8 cellular contexts compared by ENCODE assay signal in genomic region chr11:9575531-9576240, GRCh38. TPM values are rescaled to one million over a fixed set of nuclear protein-coding genes. Genes with fewer than 3 reads are reported as not detected.
DNase-seq lines count a peak whose midpoint lies in the region; ATAC-seq, FAIRE-seq and TF ChIP-seq lines count a peak whose summit lies in the region.

No MANE protein-coding gene starts in this region.

- H4K8ac ChIP-seq in H1 (ENCODE audit: extremely low read depth, insufficient read depth, low read length), result no peak overlapping the region

- H2BK12ac ChIP-seq in H1 (ENCODE audit: low read depth, low read length), result no peak overlapping the region

- ATAC-seq in DND-41 (ENCODE audit: insufficient read depth, low read depth) (no peak), GM18870 (IDR thresholded peaks at IDR 0.05; ENCODE audit: unreplicated experiment) (no peak)

- H3K27me3 ChIP-seq in DND-41 (ENCODE audit: insufficient read depth, low read length, poor library complexity) (no peaks in the 10 kb centered on the region), H1 (replicated peaks in 1 of 4; ENCODE audit: control insufficient read depth in 3 of 4, extremely low read depth in 1 of 4, insufficient read depth in 3 of 4, low read length in 3 of 4) (no peaks in the 10 kb centered on the region), neutrophil (peaks cover 10% of the 10 kb centered on the region)

- H2AFZ ChIP-seq in DND-41 (ENCODE audit: low read depth, low read length) (no peak overlapping the region), H1 (ENCODE audit: low read length) (no peak overlapping the region)

- no peak overlapping the region for H3K4ac ChIP-seq in H1 (replicated peaks; ENCODE audit: insufficient read length, low read depth, low read length)

- TF ChIP-seq EP300 in H1 (IDR thresholded peaks at IDR 0.05; ENCODE audit: borderline replicate concordance in 1 of 2, low read depth in 2 of 2, low read length in 2 of 2), result no peak

- H2BK20ac ChIP-seq in H1 (ENCODE audit: low read length), result no peak overlapping the region

- H3K56ac ChIP-seq in H1 (replicated peaks; ENCODE audit: insufficient read length, low read depth, low read length), result no peak overlapping the region

- POLR2A ChIA-PET in H1 (lab: Charles Lee; ENCODE audit: partially characterized antibody), result interaction anchor here (0.7 to 3.6 kb wide), 14 partner anchors 9 to 115 kb away, joined by 3 to 48 read pairs (median 5); partner anchors contain the start of gene ZNF143

- TF ChIP-seq CTCF in DND-41 (IDR thresholded peaks at IDR 0.05; ENCODE audit: borderline replicate concordance, extremely low read depth, low read length, poor library complexity, severe bottlenecking) (no peak), H1 (IDR thresholded peaks at IDR 0.05; ENCODE audit: control extremely low read depth in 1 of 3, insufficient read depth in 1 of 3, low read depth in 1 of 3, low read length in 3 of 3) (no peak), neutrophil (IDR thresholded peaks at IDR 0.05) (no peak)

- H3K4me3 ChIP-seq in DND-41 (ENCODE audit: low read depth in 1 of 2, low read length in 2 of 2), result peak overlapping the region; percentile 41 to 88
- H3K4me3 ChIP-seq in H1 (ENCODE audit: extremely low read depth in 1 of 4, insufficient read depth in 2 of 4, low read depth in 3 of 4, low read length in 4 of 4), result peak overlapping the region; percentile 80 to 93 (median 84)
- peak overlapping the region; percentile 70 to 93 for H3K4me3 ChIP-seq in neutrophil (ENCODE audit: low read depth in 1 of 2, low read length in 1 of 2)

- no peak overlapping the region for H4K91ac ChIP-seq in H1 (replicated peaks; ENCODE audit: insufficient read length, low read length)

- H3K23me2 ChIP-seq in H1 (ENCODE audit: low read depth, low read length), result peaks cover 6% of the 10 kb centered on the region

- no peak overlapping the region for H2BK5ac ChIP-seq in H1 (ENCODE audit: low read depth, low read length)

- DNase-seq in DND-41 (no peak), NOMO-1 treated with DMSO at 0.1 percent for 48 hours (lab: John Stamatoyannopoulos, UW; ENCODE audit: unreplicated experiment) (peak; percentile 35), H1 (ENCODE audit: low read depth in 1 of 2, low spot score in 2 of 2) (no peak), NCI-H1436 (lab: John Stamatoyannopoulos, UW) (no peak), GF-D8 (lab: John Stamatoyannopoulos, UW) (no peak), posterior cingulate gyrus (no peak)

- H3K36me3 ChIP-seq in DND-41 (ENCODE audit: insufficient read depth, low read length) (peaks cover 62% of the 10 kb centered on the region), H1 (ENCODE audit: control insufficient read depth in 2 of 4, insufficient read depth in 4 of 4, low read length in 3 of 4) (peaks cover 7 to 51% (median 33%) of the 10 kb centered on the region in 4 experiments), neutrophil (no peaks in the 10 kb centered on the region)

- no peak overlapping the region; the same call in 1 of the 2 replicates for H3K18ac ChIP-seq in H1 (ENCODE audit: extremely low read depth, low read length)

- H3K4me1 ChIP-seq in DND-41 (ENCODE audit: insufficient read depth, low read length) (peaks cover 52% of the 10 kb centered on the region), H1 (replicated peaks in 1 of 4; ENCODE audit: control insufficient read depth in 3 of 4, insufficient read depth in 4 of 4, low read length in 3 of 4) (peaks cover 0 to 5% (median 3%) of the 10 kb centered on the region in 4 experiments; a peak in 4 of 7 replicates), neutrophil (ENCODE audit: control insufficient read depth in 1 of 2, insufficient read depth in 1 of 2, low read depth in 1 of 2, low read length in 1 of 2) (peaks cover 21 to 24% of the 10 kb centered on the region in 2 experiments)

- no peak for TF ChIP-seq RAD21 in H1 (IDR thresholded peaks at IDR 0.05 in 1 of 2, conservative IDR thresholded peaks at IDR 0.05 in 1 of 2; ENCODE audit: low read depth in 2 of 2, low read length in 2 of 2)

- 13% methylated on average over 11 of the region's 11 CpGs; no CpG with 5 or more reads in 1 of the 2 experiments for WGBS in H1 (ENCODE audit: extremely low coverage in 1 of 2, insufficient coverage in 1 of 2, insufficient read length in 1 of 2, insufficient replicate concordance in 2 of 2, low coverage in 1 of 2, low lambda C conversion rate in 2 of 2, missing lambda C conversion rate in 1 of 2), 2 experiments

- no peak overlapping the region for H2BK120ac ChIP-seq in H1 (replicated peaks; ENCODE audit: low read depth, low read length)

- H4K5ac ChIP-seq in H1 (ENCODE audit: insufficient read length, low read depth, low read length), result no peak overlapping the region

- TF ChIP-seq POLR2A in H1 (IDR thresholded peaks at IDR 0.05; ENCODE audit: control extremely low read depth in 1 of 2, low read depth in 2 of 2, low read length in 2 of 2), result no peak

- intact Hi-C loops in posterior cingulate gyrus (cut with DNase I), result loop anchor here (2.0 kb wide), 1 partner anchor 37 kb away; no protein-coding TSS in a partner anchor

- H4K20me1 ChIP-seq in DND-41 (ENCODE audit: insufficient read depth, low read length), result peaks cover 54% of the 10 kb centered on the region
- peaks cover 12 to 13% of the 10 kb centered on the region in 2 experiments for H4K20me1 ChIP-seq in H1 (replicated peaks in 1 of 2; ENCODE audit: control insufficient read depth in 1 of 2, insufficient read depth in 2 of 2, low read length in 2 of 2)

- H3K4me2 ChIP-seq in DND-41 (ENCODE audit: insufficient read depth, low read length), result peak overlapping the region; percentile 77
- H3K4me2 ChIP-seq in H1 (ENCODE audit: insufficient read depth in 1 of 2, low read depth in 2 of 2, low read length in 2 of 2), result peak overlapping the region; percentile 61 to 66

- H3K9ac ChIP-seq in DND-41 (ENCODE audit: low read depth, low read length) (peak overlapping the region; percentile 92), H1 (replicated peaks in 1 of 4; ENCODE audit: extremely low read depth in 1 of 4, low read depth in 3 of 4, low read length in 3 of 4) (peak overlapping the region; percentile 85 to 94 (median 88))

- no peak overlapping the region for H2AK5ac ChIP-seq in H1 (ENCODE audit: low read depth, low read length)

- H3K14ac ChIP-seq in H1 (ENCODE audit: insufficient read length), result no peak overlapping the region

- CTCF ChIA-PET in H1 (lab: Charles Lee; ENCODE audit: partially characterized antibody), result interaction anchor here (0.6 to 3.4 kb wide), 9 partner anchors 9 to 174 kb away, joined by 3 to 18 read pairs (median 4); no protein-coding TSS in a partner anchor

- H3K27ac ChIP-seq in DND-41 (ENCODE audit: low read length) (peak overlapping the region; percentile 91), H1 (ENCODE audit: low read depth, low read length) (peak overlapping the region; percentile 90), neutrophil (no peak overlapping the region)

- FAIRE-seq in H1 (lab: Jason Lieb, UNC), result no peak

- H3K79me2 ChIP-seq in DND-41 (ENCODE audit: insufficient read depth, low read length) (peaks cover 71% of the 10 kb centered on the region), H1 (ENCODE audit: control insufficient read depth in 1 of 2, insufficient read depth in 2 of 2, low read length in 2 of 2) (peaks cover 28 to 65% of the 10 kb centered on the region in 2 experiments)

- H3K9me3 ChIP-seq in DND-41 (ENCODE audit: insufficient read depth, low read length, severe bottlenecking) (no peaks in the 10 kb centered on the region), H1 (ENCODE audit: insufficient read depth in 2 of 2, low read depth in 1 of 2, low read length in 1 of 2) (no peaks in the 10 kb centered on the region), neutrophil (no peaks in the 10 kb centered on the region)

- H3K79me1 ChIP-seq in H1 (ENCODE audit: low read depth, low read length), result no peaks in the 10 kb centered on the region

- H3K23ac ChIP-seq in H1 (ENCODE audit: insufficient read length), result no peak overlapping the region

- no peak overlapping the region for H2BK15ac ChIP-seq in H1 (ENCODE audit: low read length)

TF ChIP-seq in H1, 55 proteins besides CTCF, POLR2A, EP300 and RAD21:
- TF ChIP-seq CHD1 (IDR thresholded peaks at IDR 0.05; ENCODE audit: low read depth, low read length) (0 out of 2 replicates have a peak, but pooled peaks have one; percentile 11), BCL11A (IDR thresholded peaks at IDR 0.05; ENCODE audit: low read depth in 2 of 2, low read length in 2 of 2) (no peak), KDM1A (IDR thresholded peaks at IDR 0.05; ENCODE audit: borderline replicate concordance, low read length) (no peak), SIRT6 (IDR thresholded peaks at IDR 0.05; ENCODE audit: low read length) (no peak), HDAC2 (IDR thresholded peaks at IDR 0.05; ENCODE audit: borderline replicate concordance in 1 of 2, low read depth in 2 of 2, low read length in 2 of 2) (no peak), SIN3A (conservative IDR thresholded peaks at IDR 0.05 in 1 of 2, IDR thresholded peaks at IDR 0.05 in 1 of 2; ENCODE audit: low read depth in 1 of 2, low read length in 2 of 2) (no peak), CTBP2 (IDR thresholded peaks at IDR 0.05; ENCODE audit: borderline replicate concordance, insufficient read depth, insufficient read length, low read length) (no peak)

RNA-seq across cellular contexts. Expression of gene WEE1, which starts 2.2 kb away (rescaled TPM):
- 115 and 120 TPM in 2 replicates for total RNA-seq in H1 (2021; fragmentation: NEBNext Ultra II Directional; extraction: Animal tissue kit (Norgen Biotek cat#: 25700))
- polyA plus RNA-seq in H1 (2011; rRNA removed), result 22.6 and 40.8 TPM in 2 replicates
- polyA plus RNA-seq in H1 (2011; cell fraction: cytosol; rRNA removed), result 49.2 TPM
- polyA plus RNA-seq in H1 (2011; cell fraction: nucleus; rRNA removed), result 21.5 TPM
- 55.4 to 89.1 TPM (median 63.7 TPM) in 4 replicates for polyA plus RNA-seq in H1 (2012, experiment 1 of 2)
- polyA plus RNA-seq in H1 (2012, experiment 2 of 2), result 19.5 TPM
- polyA plus RNA-seq in H1 (2013, experiment 1 of 2), result 55.2 TPM
- polyA plus RNA-seq in H1 (2013, experiment 2 of 2), result 53.3 TPM
- 48.9 and 53.0 TPM in 2 replicates for polyA minus RNA-seq in H1 (2011; rRNA and poly(A)+ RNA removed)
- polyA minus RNA-seq in H1 (2011; cell fraction: cytosol; rRNA and poly(A)+ RNA removed), result 37.4 TPM
- 91.8 TPM for polyA minus RNA-seq in H1 (2011; cell fraction: nucleus; rRNA and poly(A)+ RNA removed)
